ENCODE assay signal across 2 cellular contexts in the genomic region with DNA sequence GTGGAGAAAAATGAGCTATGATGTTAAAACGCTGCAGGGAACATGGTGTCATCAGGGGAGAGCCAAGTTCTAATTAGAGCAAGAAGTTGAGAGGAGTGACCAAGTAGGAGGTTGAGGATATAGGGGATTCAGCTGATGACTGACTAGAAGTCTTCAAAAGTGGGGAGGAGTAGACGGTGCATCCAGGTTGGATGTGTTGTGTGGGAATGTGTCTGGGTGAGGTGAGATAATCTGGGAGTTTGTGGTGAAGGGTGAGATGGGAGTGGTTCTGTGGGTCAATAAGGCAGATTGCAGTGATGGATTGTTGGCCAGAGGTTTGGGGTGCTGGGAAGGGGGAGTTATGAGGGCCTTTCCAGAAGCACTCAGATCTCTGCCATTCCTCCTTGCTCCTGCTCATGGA.
TF ChIP-seq lines count a peak whose summit lies in the region.

No MANE protein-coding gene starts in this region.

TF ChIP-seq in IMR-90, 13 proteins besides CTCF, POLR2A, EP300 and RAD21:
- TF ChIP-seq FOS (IDR thresholded peaks at IDR 0.05; ENCODE audit: low read depth, low read length) (no peak), MAFK (IDR thresholded peaks at IDR 0.05; ENCODE audit: low read depth, low read length) (no peak), MXI1 (IDR thresholded peaks at IDR 0.05; ENCODE audit: borderline replicate concordance, low read depth, low read length) (no peak), BHLHE40 (IDR thresholded peaks at IDR 0.05; ENCODE audit: low read depth, low read length) (no peak), CHD1 (IDR thresholded peaks at IDR 0.05; ENCODE audit: low read depth, low read length) (no peak), SMC3 (IDR thresholded peaks at IDR 0.05; ENCODE audit: low read depth, low read length) (no peak), NFE2L2 (IDR thresholded peaks at IDR 0.05; ENCODE audit: low read depth, low read length) (no peak), CEBPB (IDR thresholded peaks at IDR 0.05; ENCODE audit: low read depth, low read length) (no peak), USF2 (IDR thresholded peaks at IDR 0.05; ENCODE audit: low read depth, low read length) (no peak)
- TF ChIP-seq, protein P1, sequence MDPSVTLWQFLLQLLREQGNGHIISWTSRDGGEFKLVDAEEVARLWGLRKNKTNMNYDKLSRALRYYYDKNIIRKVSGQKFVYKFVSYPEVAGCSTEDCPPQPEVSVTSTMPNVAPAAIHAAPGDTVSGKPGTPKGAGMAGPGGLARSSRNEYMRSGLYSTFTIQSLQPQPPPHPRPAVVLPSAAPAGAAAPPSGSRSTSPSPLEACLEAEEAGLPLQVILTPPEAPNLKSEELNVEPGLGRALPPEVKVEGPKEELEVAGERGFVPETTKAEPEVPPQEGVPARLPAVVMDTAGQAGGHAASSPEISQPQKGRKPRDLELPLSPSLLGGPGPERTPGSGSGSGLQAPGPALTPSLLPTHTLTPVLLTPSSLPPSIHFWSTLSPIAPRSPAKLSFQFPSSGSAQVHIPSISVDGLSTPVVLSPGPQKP (IDR thresholded peaks at IDR 0.05; ENCODE audit: borderline replicate concordance, low read depth, low read length), result no peak

TF ChIP-seq in H1, 55 proteins besides CTCF, POLR2A, EP300 and RAD21:
- TF ChIP-seq SIN3A (conservative IDR thresholded peaks at IDR 0.05 in 1 of 2, IDR thresholded peaks at IDR 0.05 in 1 of 2; ENCODE audit: low read depth in 1 of 2, low read length in 2 of 2) (no peak), CTBP2 (IDR thresholded peaks at IDR 0.05; ENCODE audit: borderline replicate concordance, insufficient read depth, insufficient read length, low read length) (no peak), SP4 (IDR thresholded peaks at IDR 0.05; ENCODE audit: low read length) (no peak), KDM5A (IDR thresholded peaks at IDR 0.05; ENCODE audit: low read length) (no peak), RXRA (IDR thresholded peaks at IDR 0.05; ENCODE audit: insufficient read depth, low read depth, low read length) (no peak), SIX5 (IDR thresholded peaks at IDR 0.05; ENCODE audit: low read depth, low read length) (no peak), JUN (IDR thresholded peaks at IDR 0.05; ENCODE audit: low read depth, low read length) (no peak), CREB1 (IDR thresholded peaks at IDR 0.05) (no peak), TBP (IDR thresholded peaks at IDR 0.05; ENCODE audit: low read depth, low read length) (no peak), SRF (IDR thresholded peaks at IDR 0.05; ENCODE audit: low read depth, low read length) (no peak), TCF12 (IDR thresholded peaks at IDR 0.05; ENCODE audit: low read depth, low read length) (no peak), TEAD4 (IDR thresholded peaks at IDR 0.05; ENCODE audit: low read depth, low read length) (no peak), SP1 (IDR thresholded peaks at IDR 0.05; ENCODE audit: low read depth, low read length) (no peak), MAFK (IDR thresholded peaks at IDR 0.05; ENCODE audit: low read depth, low read length) (no peak), CHD2 (IDR thresholded peaks at IDR 0.05; ENCODE audit: low read length) (no peak), USF2 (IDR thresholded peaks at IDR 0.05; ENCODE audit: low read length) (no peak), GABPA (IDR thresholded peaks at IDR 0.05; ENCODE audit: borderline replicate concordance, insufficient read depth, low read length) (no peak)
